ENCODE assay signal across 15 cellular contexts in the genomic region with DNA sequence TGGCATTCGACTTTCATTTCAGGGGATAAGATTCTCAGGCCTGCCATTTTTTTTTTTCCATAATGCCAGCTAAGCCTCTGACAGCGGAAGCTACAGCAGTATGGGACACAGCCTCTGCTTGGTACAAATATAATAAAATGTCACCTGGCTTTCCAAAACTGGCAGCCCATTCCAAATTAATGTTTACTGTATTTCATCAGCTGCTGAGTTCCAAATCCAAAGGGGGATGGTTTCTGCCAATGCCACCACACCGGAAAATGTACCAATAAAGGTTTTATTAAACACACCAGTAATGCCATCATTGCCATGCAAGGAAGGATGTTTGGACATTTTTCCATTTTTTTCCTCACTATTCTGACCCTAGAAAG.
DNase-seq lines count a peak whose midpoint lies in the region; ATAC-seq and TF ChIP-seq lines count a peak whose summit lies in the region.
"Had no signal": no experiment of that assay in that cellular context is flagged by ENCODE, and none has a peak within 500 bp of the region (broad histone marks: within the 10 kb centered on the region; RNA-seq: fewer than 3 reads in every experiment).

No MANE protein-coding gene starts in this region.

- peak overlapping the region in 9 of 10 donors; percentile 13 to 89 (median 59) for H3K27ac ChIP-seq in heart right ventricle
- H3K27ac ChIP-seq in WERI-Rb-1 = no peak overlapping the region
- H3K27ac ChIP-seq in right lobe of liver = no peak overlapping the region
- peak overlapping the region in 3 of 4 donors; percentile 2 to 15 (median 3) for H3K27ac ChIP-seq in transverse colon
- H3K27ac ChIP-seq: pancreas had no signal

- H3K4me1 ChIP-seq in heart right ventricle = peaks cover 3 to 68% (median 46%) of the 10 kb centered on the region in 9 donors
- peaks cover 0 to 11% (median 0%) of the 10 kb centered on the region in 4 donors for H3K4me1 ChIP-seq in right lobe of liver
- H3K4me1 ChIP-seq in transverse colon = peaks cover 0 to 5% (median 0%) of the 10 kb centered on the region in 4 donors

- no peaks in the 10 kb centered on the region for H3K27me3 ChIP-seq in heart right ventricle
- no peaks in the 10 kb centered on the region for H3K27me3 ChIP-seq in WERI-Rb-1 (ENCODE audit: insufficient read depth, low read depth, severe bottlenecking)
- no peaks in the 10 kb centered on the region for H3K27me3 ChIP-seq in right lobe of liver
- no peaks in the 10 kb centered on the region for H3K27me3 ChIP-seq in transverse colon
- H3K27me3 ChIP-seq: gastroesophageal sphincter, pancreas, thyroid gland had no signal

- no peak for TF ChIP-seq EP300 in transverse colon (IDR thresholded peaks at IDR 0.05; ENCODE audit: low read depth)

- TF ChIP-seq POLR2A in right lobe of liver (IDR thresholded peaks at IDR 0.05) = no peak
- no peak for TF ChIP-seq POLR2A in transverse colon (IDR thresholded peaks at IDR 0.05)

- in situ Hi-C loops in transverse colon (cut with MboI; ENCODE audit: low pct_ligation_motif_present in 1 of 4, low pct_unique_long_range_greater_than_20kb in 1 of 4, low sequenced_read_pairs in 3 of 4) = loop anchor here (10.0 to 25.0 kb wide), 5 partner anchors 177 to 1327 kb away; partner anchors contain the start of gene TCF4 (in 2 of the 4)

- TF ChIP-seq CTCF in heart right ventricle (IDR thresholded peaks at IDR 0.05) (no peak), WERI-Rb-1 (IDR thresholded peaks at IDR 0.05; ENCODE audit: low read depth, low read length) (no peak), right lobe of liver (IDR thresholded peaks at IDR 0.05) (no peak), transverse colon (IDR thresholded peaks at IDR 0.05) (no peak), GM20000 (IDR thresholded peaks at IDR 0.05; ENCODE audit: extremely low read depth, missing control alignments) (no peak)

- H3K9me3 ChIP-seq in heart right ventricle (no peaks in the 10 kb centered on the region), WERI-Rb-1 (ENCODE audit: severe bottlenecking) (no peaks in the 10 kb centered on the region), right lobe of liver (no peaks in the 10 kb centered on the region), transverse colon (no peaks in the 10 kb centered on the region)
- H3K9me3 ChIP-seq: gastroesophageal sphincter, pancreas, thyroid gland had no signal

- H3K4me3 ChIP-seq in heart right ventricle = no peak overlapping the region
- peak overlapping the region; percentile 35 for H3K4me3 ChIP-seq in WERI-Rb-1 (ENCODE audit: low read depth, low read length)
- peak overlapping the region in 1 of 3 donors; percentile 5 for H3K4me3 ChIP-seq in right lobe of liver
- H3K4me3 ChIP-seq in transverse colon = no peak overlapping the region
- H3K4me3 ChIP-seq: coronary artery, gastroesophageal sphincter, lung, smooth muscle cell, thyroid gland had no signal

- intact Hi-C loops in heart right ventricle (cut with DNase I) (loop anchor here (2.0 to 10.0 kb wide), 19 partner anchors 80 to 1342 kb away; partner anchors contain the start of gene TCF4 (in 2 of the 10)), left ventricle myocardium superior (cut with micrococcal nuclease) (loop anchor here (10.0 kb wide), 2 partner anchors 180 to 550 kb away; no protein-coding TSS in a partner anchor), right lobe of liver (cut with DNase I) (no loop called here), transverse colon (cut with DNase I; ENCODE audit: low total_unique reads) (loop anchor here (10.0 kb wide), 1 partner anchor 180 kb away; no protein-coding TSS in a partner anchor)

- H3K36me3 ChIP-seq in heart right ventricle = peaks cover 0 to 64% (median 19%) of the 10 kb centered on the region in 9 donors
- H3K36me3 ChIP-seq in WERI-Rb-1 = no peaks in the 10 kb centered on the region
- no peaks in the 10 kb centered on the region for H3K36me3 ChIP-seq in right lobe of liver
- peaks cover 0 to 18% (median 0%) of the 10 kb centered on the region in 4 donors for H3K36me3 ChIP-seq in transverse colon
- H3K36me3 ChIP-seq: pancreas had no signal

- 61 to 68% methylated on average over 3 of the region's 3 CpGs for WGBS in heart right ventricle, 2 donors
- WGBS in right lobe of liver (ENCODE audit: insufficient coverage, low coverage, low lambda C conversion rate, missing lambda C conversion rate) = 25% methylated on average over 3 of the region's 3 CpGs
- WGBS in transverse colon (ENCODE audit: low coverage in 1 of 2), 2 donors = 51 to 59% methylated on average over 3 of the region's 3 CpGs

- DNase-seq in heart right ventricle = no peak
- no peak for DNase-seq in left ventricle myocardium superior
- no peak for DNase-seq in WERI-Rb-1
- DNase-seq in right lobe of liver = no peak
- no peak for DNase-seq in transverse colon
- DNase-seq in GM20000 (ENCODE audit: low spot score) = no peak
- no peak for DNase-seq in NCI-H524 treated with DMSO at 0.1 percent for 48 hours (lab: John Stamatoyannopoulos, UW)
- no peak for DNase-seq in OCI-M2 (lab: John Stamatoyannopoulos, UW; ENCODE audit: unreplicated experiment)
- DNase-seq: DMS79 had no signal

- ATAC-seq in heart right ventricle (peak in 3 of 8 donors; percentile 8 to 13 (median 11)), left ventricle myocardium superior (no peak), right lobe of liver (peak in 3 of 4 donors; percentile 23 to 63 (median 62))

Comparison
In these comparisons a context has a peak if more than half of its experiments do, and no peak if none do; other contexts are left out.
1. H3K27ac ChIP-seq: peak in heart right ventricle (9 of 10) and transverse colon (3 of 4); none in WERI-Rb-1 (single experiment) and right lobe of liver (0 of 3).
2. intact Hi-C loops: an anchor here in heart right ventricle (2.0 to 10.0 kb wide), left ventricle myocardium superior (10.0 kb wide) and transverse colon (10.0 kb wide); none called in right lobe of liver.